In the genomic region with DNA sequence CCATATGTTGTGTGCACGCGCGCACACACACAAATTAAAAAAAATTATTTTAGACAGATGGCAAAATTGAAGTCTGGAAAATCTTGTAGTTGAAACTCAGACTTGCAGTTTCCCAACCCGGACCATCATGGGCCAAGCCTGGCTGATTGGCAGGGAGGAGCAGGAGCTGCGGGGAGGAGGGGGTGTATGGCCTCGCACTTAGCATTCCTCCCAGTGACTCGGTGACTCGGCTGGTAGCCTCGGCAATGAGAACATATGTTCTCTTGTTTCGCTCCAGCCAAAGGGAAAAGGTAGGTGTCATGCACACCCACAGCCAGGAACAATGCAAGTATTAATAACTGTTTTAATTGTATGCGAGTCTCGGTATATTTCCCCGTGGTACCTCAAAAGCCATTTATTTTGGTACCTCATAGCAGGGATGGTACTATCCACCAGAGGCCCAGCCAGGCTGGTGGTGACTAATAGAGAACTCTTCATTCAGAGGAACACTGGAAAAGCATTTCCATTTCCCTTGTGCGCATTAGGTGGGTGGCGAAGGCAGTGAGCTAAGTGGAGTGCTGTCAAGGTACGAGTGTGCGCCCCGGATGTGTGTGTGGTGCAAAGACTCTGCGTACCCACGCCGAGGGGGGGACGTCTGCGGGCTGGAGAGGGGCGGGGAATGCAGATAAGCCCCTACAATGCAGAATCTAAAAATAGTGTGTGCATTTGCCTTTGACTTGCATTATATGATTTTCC, we compare ENCODE assay signal across 22 cellular contexts.
DNase-seq lines count a peak whose midpoint lies in the region; ATAC-seq and TF ChIP-seq lines count a peak whose summit lies in the region.
"Had no signal": no experiment of that assay in that cellular context is flagged by ENCODE, and none has a peak within 500 bp of the region (broad histone marks: within the 10 kb centered on the region; RNA-seq: fewer than 3 reads in every experiment).

No MANE protein-coding gene starts in this region.

- intact Hi-C loops in natural killer cell (cut with micrococcal nuclease) = no loop called here

- H3K27me3 ChIP-seq in layer of hippocampus (ENCODE audit: control insufficient read depth, insufficient read depth, low read length) = no peaks in the 10 kb centered on the region

- in situ Hi-C loops in G401 (cut with HindIII; ENCODE audit: low sequenced_read_pairs) = no loop called here

- H3K4me1 Mint-ChIP-seq in natural killer cell = peaks cover 7 to 8% of the 10 kb centered on the region in 2 donors

- no peak for ATAC-seq in natural killer cell
- ATAC-seq in GM21576 (IDR thresholded peaks at IDR 0.05; ENCODE audit: unreplicated experiment) = no peak
- ATAC-seq: natural killer cell treated with Interleukin-12 subunit alpha and Interleukin-12 subunit beta and Interleukin-15 and Interleukin-18, amount 100 ng/mL, for 72 hours; psoas muscle; stimulated activated naive CD8-positive, alpha-beta T cell treated with anti-CD3 and anti-CD28 coated beads, Interleukin-15, amount 100 ng/mL, for 72 hours had no signal

- no peak for TF ChIP-seq CTCF in natural killer cell (IDR thresholded peaks at IDR 0.05)

- peak overlapping the region; percentile 4 for H3K27ac ChIP-seq in angular gyrus (ENCODE audit: low read depth, low read length)
- H3K27ac ChIP-seq in layer of hippocampus (ENCODE audit: low read depth, low read length) = peak overlapping the region; percentile 40
- H3K27ac ChIP-seq: psoas muscle had no signal

- no peaks in the 10 kb centered on the region for H3K36me3 Mint-ChIP-seq in natural killer cell
- H3K36me3 Mint-ChIP-seq: activated naive CD4-positive, alpha-beta T cell treated with anti-CD3 and anti-CD28 coated beads, Interleukin-2, amount 10 ng/mL, durations not matched to agents 7 days and 5 days; natural killer cell treated with Interleukin-12 subunit alpha and Interleukin-12 subunit beta and Interleukin-15 and Interleukin-18, amount 100 ng/mL, for 72 hours had no signal

- H3K27me3 Mint-ChIP-seq in natural killer cell (ENCODE audit: low read depth in 2 of 2) = peaks cover 19 to 28% of the 10 kb centered on the region in 2 donors

- H3K4me3 Mint-ChIP-seq in natural killer cell = no peak overlapping the region
- H3K4me3 Mint-ChIP-seq: activated CD4-positive, alpha-beta memory T cell treated with anti-CD3 and anti-CD28 coated beads, Interleukin-2, amount 10 ng/mL, durations not matched to agents 7 days and 5 days; activated naive CD4-positive, alpha-beta T cell treated with anti-CD3 and anti-CD28 coated beads, Interleukin-2, amount 10 ng/mL, durations not matched to agents 7 days and 5 days; natural killer cell treated with Interleukin-12 subunit alpha and Interleukin-12 subunit beta and Interleukin-15 and Interleukin-18, amount 100 ng/mL, for 72 hours; stimulated activated naive CD8-positive, alpha-beta T cell treated with anti-CD3 and anti-CD28 coated beads, Interleukin-15, amount 100 ng/mL, for 72 hours; T-helper 1 cell treated with Interleukin-12 subunit alpha and Interleukin-12 subunit beta and Interleukin-4 antibody, amounts not matched to agents 30 μg/mL and 1 μg/mL, for 36 hours had no signal

- H3K9me3 Mint-ChIP-seq in natural killer cell = no peaks in the 10 kb centered on the region
- H3K9me3 Mint-ChIP-seq: activated CD4-positive, alpha-beta memory T cell treated with anti-CD3 and anti-CD28 coated beads, Interleukin-2, amount 10 ng/mL, durations not matched to agents 7 days and 5 days; activated naive CD4-positive, alpha-beta T cell treated with anti-CD3 and anti-CD28 coated beads, Interleukin-2, amount 10 ng/mL, durations not matched to agents 7 days and 5 days; natural killer cell treated with Interleukin-12 subunit alpha and Interleukin-12 subunit beta and Interleukin-15 and Interleukin-18, amount 100 ng/mL, for 72 hours; stimulated activated naive CD8-positive, alpha-beta T cell treated with anti-CD3 and anti-CD28 coated beads, Interleukin-15, amount 100 ng/mL, for 72 hours; T-helper 1 cell treated with Interleukin-12 subunit alpha and Interleukin-12 subunit beta and Interleukin-4 antibody, amounts not matched to agents 30 μg/mL and 1 μg/mL, for 36 hours had no signal

- peak; percentile 54 for DNase-seq in D341Med (ENCODE audit: low spot score)
- peak; percentile 47 for DNase-seq in G401 (ENCODE audit: low spot score)
- DNase-seq in natural killer cell = no peak
- no peak for DNase-seq in MV-4-11 (lab: John Stamatoyannopoulos, UW)
- no peak for DNase-seq in NCI-H524 treated with DMSO at 0.1 percent for 48 hours (lab: John Stamatoyannopoulos, UW)
- DNase-seq: activated CD4-positive, alpha-beta memory T cell treated with anti-CD3 and anti-CD28 coated beads, Interleukin-2, amount 10 ng/mL, durations not matched to agents 7 days and 5 days; activated naive CD4-positive, alpha-beta T cell treated with anti-CD3 and anti-CD28 coated beads, Interleukin-2, amount 10 ng/mL, durations not matched to agents 7 days and 5 days; activated T-cell treated with anti-CD3 and anti-CD28 coated beads, Interleukin-2, amount 50 U/mL, for 1 hour; cortex of kidney; GOT3; Kasumi-1; kidney; NCI-H1436; psoas muscle; SIG-M5; stimulated activated CD4-positive, alpha-beta T cell treated with anti-CD3 and anti-CD28 coated beads, Interleukin-4, amount 100 ng/mL, for 1 hour; stimulated activated naive CD8-positive, alpha-beta T cell treated with anti-CD3 and anti-CD28 coated beads, Interleukin-15, amount 100 ng/mL, for 72 hours had no signal

- no peak overlapping the region for H3K27ac Mint-ChIP-seq in natural killer cell
- H3K27ac Mint-ChIP-seq: activated CD4-positive, alpha-beta memory T cell treated with anti-CD3 and anti-CD28 coated beads, Interleukin-2, amount 10 ng/mL, durations not matched to agents 7 days and 5 days; activated naive CD4-positive, alpha-beta T cell treated with anti-CD3 and anti-CD28 coated beads, Interleukin-2, amount 10 ng/mL, durations not matched to agents 7 days and 5 days; natural killer cell treated with Interleukin-12 subunit alpha and Interleukin-12 subunit beta and Interleukin-15 and Interleukin-18, amount 100 ng/mL, for 72 hours; stimulated activated naive CD8-positive, alpha-beta T cell treated with anti-CD3 and anti-CD28 coated beads, Interleukin-15, amount 100 ng/mL, for 72 hours; T-helper 1 cell treated with Interleukin-12 subunit alpha and Interleukin-12 subunit beta and Interleukin-4 antibody, amounts not matched to agents 30 μg/mL and 1 μg/mL, for 36 hours had no signal

Comparison
In these comparisons a context has a peak if more than half of its experiments do, and no peak if none do; other contexts are left out.
1. DNase-seq: peak in D341Med (single experiment) and G401 (single experiment); none in natural killer cell (single experiment), MV-4-11 (single experiment) and NCI-H524 treated with DMSO at 0.1 percent for 48 hours (single experiment).